ENCODE assay signal across 10 cellular contexts in genomic region chr3:40464339-40465110, GRCh38. TPM values are rescaled to one million over a fixed set of nuclear protein-coding genes. Genes with fewer than 3 reads are reported as not detected.
DNase-seq lines count a peak whose midpoint lies in the region; ATAC-seq and TF ChIP-seq lines count a peak whose summit lies in the region.
"Had no signal": no experiment of that assay in that cellular context is flagged by ENCODE, and none has a peak within 500 bp of the region (broad histone marks: within the 10 kb centered on the region; RNA-seq: fewer than 3 reads in every experiment).

No MANE protein-coding gene starts in this region.

- POLR2A ChIA-PET in activated CD4-positive, alpha-beta memory T cell treated with anti-CD3 and anti-CD28 coated beads, Interleukin-2, amount 10 ng/mL, durations not matched to agents 7 days and 5 days (lab: Charles Lee), result interaction anchor here (0.6 to 3.3 kb wide), 8 partner anchors 10 to 234 kb away, joined by 3 to 19 read pairs (median 5); partner anchors contain the start of genes ZNF619, ZNF620 and ZNF621

- H2AFZ ChIP-seq in DND-41 (ENCODE audit: low read depth, low read length), result no peak overlapping the region

- H3K4me1 ChIP-seq in DND-41 (ENCODE audit: insufficient read depth, low read length) (peaks cover 6% of the 10 kb centered on the region; the same call in 1 of the 2 replicates), mucosa of descending colon (ENCODE audit: low read depth) (peaks cover 1% of the 10 kb centered on the region)
- H3K4me1 ChIP-seq: right atrium auricular region had no signal

- H3K79me2 ChIP-seq in DND-41 (ENCODE audit: insufficient read depth, low read length), result peaks cover 10% of the 10 kb centered on the region

- H3K9ac ChIP-seq in DND-41 (ENCODE audit: low read depth, low read length), result no peak overlapping the region

- H3K9me3 Mint-ChIP-seq in activated CD4-positive, alpha-beta memory T cell treated with anti-CD3 and anti-CD28 coated beads, Interleukin-2, amount 10 ng/mL, durations not matched to agents 7 days and 5 days, result no peaks in the 10 kb centered on the region

- H3K4me3 ChIP-seq in DND-41 (ENCODE audit: low read depth in 1 of 2, low read length in 2 of 2), result no peak overlapping the region
- no peak overlapping the region for H3K4me3 ChIP-seq in Jurkat, Clone E6-1 (ENCODE audit: low read length)
- no peak overlapping the region for H3K4me3 ChIP-seq in mucosa of descending colon
- H3K4me3 ChIP-seq: right atrium auricular region, thoracic aorta had no signal

- H3K4me1 Mint-ChIP-seq in activated CD4-positive, alpha-beta memory T cell treated with anti-CD3 and anti-CD28 coated beads, Interleukin-2, amount 10 ng/mL, durations not matched to agents 7 days and 5 days, result peaks cover 45% of the 10 kb centered on the region

- no peak overlapping the region for H3K4me3 Mint-ChIP-seq in activated CD4-positive, alpha-beta memory T cell treated with anti-CD3 and anti-CD28 coated beads, Interleukin-2, amount 10 ng/mL, durations not matched to agents 7 days and 5 days

- no peaks in the 10 kb centered on the region for H3K27me3 Mint-ChIP-seq in activated CD4-positive, alpha-beta memory T cell treated with anti-CD3 and anti-CD28 coated beads, Interleukin-2, amount 10 ng/mL, durations not matched to agents 7 days and 5 days

- CTCF ChIA-PET in activated CD4-positive, alpha-beta memory T cell treated with anti-CD3 and anti-CD28 coated beads, Interleukin-2, amount 10 ng/mL, durations not matched to agents 7 days and 5 days (lab: Charles Lee), result interaction anchor here (1.0 kb wide), 2 partner anchors 10 to 12 kb away, joined by 3 read pairs; partner anchors contain the start of gene ZNF619

- peak; percentile 87 for ATAC-seq in DND-41 (ENCODE audit: insufficient read depth, low read depth)
- peak; percentile 44 for ATAC-seq in mucosa of descending colon
- ATAC-seq in left lobe of liver, result no peak

- intact Hi-C loops in mucosa of descending colon (cut with DNase I, micrococcal nuclease), result no loop called here

- H3K9me3 ChIP-seq in DND-41 (ENCODE audit: insufficient read depth, low read length, severe bottlenecking), result no peaks in the 10 kb centered on the region
- no peaks in the 10 kb centered on the region for H3K9me3 ChIP-seq in mucosa of descending colon
- H3K9me3 ChIP-seq: right atrium auricular region, thoracic aorta had no signal

- H4K20me1 ChIP-seq in DND-41 (ENCODE audit: insufficient read depth, low read length), result peaks cover 23% of the 10 kb centered on the region; the same call in 1 of the 2 replicates

- peak overlapping the region; percentile 71 for H3K27ac Mint-ChIP-seq in activated CD4-positive, alpha-beta memory T cell treated with anti-CD3 and anti-CD28 coated beads, Interleukin-2, amount 10 ng/mL, durations not matched to agents 7 days and 5 days

- peaks cover 71% of the 10 kb centered on the region for H3K36me3 Mint-ChIP-seq in activated CD4-positive, alpha-beta memory T cell treated with anti-CD3 and anti-CD28 coated beads, Interleukin-2, amount 10 ng/mL, durations not matched to agents 7 days and 5 days (ENCODE audit: low read depth)

- no peak overlapping the region for H3K27ac ChIP-seq in DND-41 (ENCODE audit: low read length)
- H3K27ac ChIP-seq: right atrium auricular region, thoracic aorta had no signal

- H3K4me2 ChIP-seq in DND-41 (ENCODE audit: insufficient read depth, low read length), result no peak overlapping the region

- H3K27me3 ChIP-seq in DND-41 (ENCODE audit: insufficient read depth, low read length, poor library complexity), result no peaks in the 10 kb centered on the region
- H3K27me3 ChIP-seq: right atrium auricular region had no signal

- no peak for TF ChIP-seq CTCF in DND-41 (IDR thresholded peaks at IDR 0.05; ENCODE audit: borderline replicate concordance, extremely low read depth, low read length, poor library complexity, severe bottlenecking)
- TF ChIP-seq CTCF in mucosa of descending colon (IDR thresholded peaks at IDR 0.05), result no peak

- H3K36me3 ChIP-seq in DND-41 (ENCODE audit: insufficient read depth, low read length), result peaks cover 58% of the 10 kb centered on the region
- H3K36me3 ChIP-seq in mucosa of descending colon (ENCODE audit: low read depth), result peaks cover 21% of the 10 kb centered on the region

- peak; percentile 29 for DNase-seq in DND-41
- DNase-seq in Jurkat, Clone E6-1 (ENCODE audit: low read depth, low spot score), result peak; percentile 85
- DNase-seq in activated CD4-positive, alpha-beta memory T cell treated with anti-CD3 and anti-CD28 coated beads, Interleukin-2, amount 10 ng/mL, durations not matched to agents 7 days and 5 days, result no peak
- no peak for DNase-seq in mucosa of descending colon
- DNase-seq in NOMO-1 treated with DMSO at 0.1 percent for 48 hours (lab: John Stamatoyannopoulos, UW; ENCODE audit: unreplicated experiment), result no peak
- DNase-seq in ureter (ENCODE audit: low spot score), result no peak
- no peak for DNase-seq in left lobe of liver (ENCODE audit: low spot score)
- DNase-seq: activated effector memory CD4-positive, alpha-beta T cell treated with anti-CD3 and anti-CD28 coated beads, Interleukin-2, amount 50 U/mL, for 16 hours had no signal

RNA-seq across cellular contexts. Expression of gene RPL14, which starts 7.4 kb away (rescaled TPM):
- 2,775 TPM for polyA plus RNA-seq in Jurkat, Clone E6-1 (2012; ENCODE audit: insufficient read depth, insufficient read length)
- 1,000 to 10,000 TPM; 1,898 to 2,001 TPM for total RNA-seq in activated CD4-positive, alpha-beta memory T cell treated with anti-CD3 and anti-CD28 coated beads, Interleukin-2, amount 10 ng/mL, durations not matched to agents 7 days and 5 days
- total RNA-seq in mucosa of descending colon, result 1,000 to 10,000 TPM; 1,286 to 1,516 (median 1,490) TPM
- total RNA-seq in ureter, result 2,169 TPM
- 638 TPM for total RNA-seq in left lobe of liver

RNA-seq across cellular contexts. Expression of gene ZNF619, which starts 12.4 kb away (rescaled TPM):
- polyA plus RNA-seq in Jurkat, Clone E6-1 (2012; ENCODE audit: insufficient read depth, insufficient read length), result not detected
- total RNA-seq in activated CD4-positive, alpha-beta memory T cell treated with anti-CD3 and anti-CD28 coated beads, Interleukin-2, amount 10 ng/mL, durations not matched to agents 7 days and 5 days, result 10 to 100 TPM; 10.5 to 10.6 TPM
- total RNA-seq in mucosa of descending colon, result 10 to 100 TPM in 1 of 3 donors, 1 to 10 TPM in 2; 6.5 to 11.3 (median 9.5) TPM
- total RNA-seq in ureter, result 10.6 TPM
- total RNA-seq in left lobe of liver, result 6.1 TPM

RNA-seq across cellular contexts. Expression of gene ZNF620, which starts 41.3 kb away (rescaled TPM):
- not detected for polyA plus RNA-seq in Jurkat, Clone E6-1 (2012; ENCODE audit: insufficient read depth, insufficient read length)
- 1 to 10 TPM; 6.1 to 6.3 TPM for total RNA-seq in activated CD4-positive, alpha-beta memory T cell treated with anti-CD3 and anti-CD28 coated beads, Interleukin-2, amount 10 ng/mL, durations not matched to agents 7 days and 5 days
- 1 to 10 TPM; 4.0 to 7.0 (median 6.4) TPM for total RNA-seq in mucosa of descending colon
- 5.4 TPM for total RNA-seq in ureter
- total RNA-seq in left lobe of liver, result 1.0 TPM

Comparison
In these comparisons a context has a peak if more than half of its experiments do, and no peak if none do; other contexts are left out.
1. DNase-seq: peak in DND-41 (single experiment) and Jurkat, Clone E6-1 (single experiment); none in activated CD4-positive, alpha-beta memory T cell treated with anti-CD3 and anti-CD28 coated beads, Interleukin-2, amount 10 ng/mL, durations not matched to agents 7 days and 5 days (single experiment), mucosa of descending colon (0 of 3), NOMO-1 treated with DMSO at 0.1 percent for 48 hours (single experiment), ureter (single experiment) and left lobe of liver (single experiment).